In genomic region chr4:90126805-90127204, GRCh38 we compare ENCODE assay signal across 8 cellular contexts. TPM values are rescaled to one million over a fixed set of nuclear protein-coding genes. Genes with fewer than 3 reads are reported as not detected.
DNase-seq lines count a peak whose midpoint lies in the region; ATAC-seq and TF ChIP-seq lines count a peak whose summit lies in the region.

No MANE protein-coding gene starts in this region.

- CTCF ChIA-PET in CD4-positive, alpha-beta memory T cell (lab: Charles Lee; ENCODE audit: partially characterized antibody) = no interaction called here

- DNase-seq in CD4-positive, alpha-beta memory T cell = no peak
- peak; percentile 62 for DNase-seq in KG1 (lab: John Stamatoyannopoulos, UW)
- no peak for DNase-seq in naive thymus-derived CD8-positive, alpha-beta T cell
- DNase-seq in NCI-H748 (lab: John Stamatoyannopoulos, UW; ENCODE audit: unreplicated experiment) = no peak
- no peak for DNase-seq in GM10266 (ENCODE audit: extremely low spot score)

- POLR2A ChIA-PET in CD4-positive, alpha-beta memory T cell (lab: Charles Lee; ENCODE audit: partially characterized antibody) = no interaction called here
- POLR2A ChIA-PET in naive thymus-derived CD8-positive, alpha-beta T cell (lab: Charles Lee) = interaction anchor here (1.0 kb wide), 1 partner anchor 1425 kb away, joined by 3 read pairs; no protein-coding TSS in a partner anchor

- intact Hi-C loops in CD4-positive, alpha-beta memory T cell (cut with micrococcal nuclease) = no loop called here
- intact Hi-C loops in dendritic cell treated with granulocyte-macrophage colony-stimulating factor and Interleukin-4, amounts not matched to agents 40 ng/mL and 50 ng/mL, for 4 days (cut with micrococcal nuclease) = loop anchor here (2.0 to 10.0 kb wide), 4 partner anchors 26 to 168 kb away; no protein-coding TSS in a partner anchor

- peaks cover 16 to 28% (median 19%) of the 10 kb centered on the region in 4 donors for H3K4me1 Mint-ChIP-seq in CD4-positive, alpha-beta memory T cell
- peaks cover 33% of the 10 kb centered on the region for H3K4me1 Mint-ChIP-seq in dendritic cell treated with granulocyte-macrophage colony-stimulating factor and Interleukin-4, amounts not matched to agents 40 ng/mL and 50 ng/mL, for 4 days (ENCODE audit: low read depth)
- H3K4me1 Mint-ChIP-seq in naive thymus-derived CD8-positive, alpha-beta T cell = peaks cover 6 to 28% (median 23%) of the 10 kb centered on the region in 4 donors

- no peaks in the 10 kb centered on the region for H3K27me3 ChIP-seq in CD4-positive, alpha-beta memory T cell (ENCODE audit: insufficient read depth, low read length)

- no peaks in the 10 kb centered on the region for H3K9me3 Mint-ChIP-seq in CD4-positive, alpha-beta memory T cell
- no peaks in the 10 kb centered on the region for H3K9me3 Mint-ChIP-seq in dendritic cell treated with granulocyte-macrophage colony-stimulating factor and Interleukin-4, amounts not matched to agents 40 ng/mL and 50 ng/mL, for 4 days
- peaks cover 0 to 2% (median 0%) of the 10 kb centered on the region in 9 donors for H3K9me3 Mint-ChIP-seq in naive thymus-derived CD8-positive, alpha-beta T cell

- no peak for TF ChIP-seq CTCF in GM10266 (IDR thresholded peaks at IDR 0.05; ENCODE audit: control insufficient read depth, insufficient read depth, low read depth, missing control alignments)

- H3K27ac ChIP-seq in CD4-positive, alpha-beta memory T cell (ENCODE audit: low read depth, low read length) = no peak overlapping the region

- no peaks in the 10 kb centered on the region for H3K36me3 ChIP-seq in CD4-positive, alpha-beta memory T cell (ENCODE audit: insufficient read depth, low read length)

- H3K4me3 Mint-ChIP-seq in CD4-positive, alpha-beta memory T cell = peak overlapping the region; percentile 37 to 96 (median 84)
- peak overlapping the region; percentile 87 for H3K4me3 Mint-ChIP-seq in dendritic cell treated with granulocyte-macrophage colony-stimulating factor and Interleukin-4, amounts not matched to agents 40 ng/mL and 50 ng/mL, for 4 days
- peak overlapping the region; percentile 25 to 95 (median 67) for H3K4me3 Mint-ChIP-seq in naive thymus-derived CD8-positive, alpha-beta T cell

- H3K27me3 Mint-ChIP-seq in CD4-positive, alpha-beta memory T cell = peaks cover 25 to 27% of the 10 kb centered on the region in 2 donors
- H3K27me3 Mint-ChIP-seq in dendritic cell treated with granulocyte-macrophage colony-stimulating factor and Interleukin-4, amounts not matched to agents 40 ng/mL and 50 ng/mL, for 4 days = peaks cover 10% of the 10 kb centered on the region
- peaks cover 29 to 65% (median 42%) of the 10 kb centered on the region in 5 donors for H3K27me3 Mint-ChIP-seq in naive thymus-derived CD8-positive, alpha-beta T cell

- no peak for ATAC-seq in naive thymus-derived CD8-positive, alpha-beta T cell
- ATAC-seq in GM21526 (IDR thresholded peaks at IDR 0.05; ENCODE audit: low FRiP score, unreplicated experiment) = no peak
- ATAC-seq in GM18909 (IDR thresholded peaks at IDR 0.05; ENCODE audit: poor library complexity, unreplicated experiment) = no peak

- H3K36me3 Mint-ChIP-seq in CD4-positive, alpha-beta memory T cell = no peaks in the 10 kb centered on the region
- H3K36me3 Mint-ChIP-seq in dendritic cell treated with granulocyte-macrophage colony-stimulating factor and Interleukin-4, amounts not matched to agents 40 ng/mL and 50 ng/mL, for 4 days (ENCODE audit: low read depth) = peaks cover 6% of the 10 kb centered on the region
- peaks cover 0 to 9% (median 0%) of the 10 kb centered on the region in 3 donors for H3K36me3 Mint-ChIP-seq in naive thymus-derived CD8-positive, alpha-beta T cell

- H3K27ac Mint-ChIP-seq in CD4-positive, alpha-beta memory T cell = peak overlapping the region in 3 of 7 donors; percentile 24 to 86 (median 66)
- peak overlapping the region; percentile 92 for H3K27ac Mint-ChIP-seq in dendritic cell treated with granulocyte-macrophage colony-stimulating factor and Interleukin-4, amounts not matched to agents 40 ng/mL and 50 ng/mL, for 4 days
- peak overlapping the region in 1 of 10 donors; percentile 83 for H3K27ac Mint-ChIP-seq in naive thymus-derived CD8-positive, alpha-beta T cell

- peaks cover 18% of the 10 kb centered on the region for H3K4me1 ChIP-seq in CD4-positive, alpha-beta memory T cell (ENCODE audit: insufficient read depth, low read length)

- H3K4me3 ChIP-seq in CD4-positive, alpha-beta memory T cell (ENCODE audit: low read length in 2 of 2) = no peak overlapping the region

- no peaks in the 10 kb centered on the region for H3K9me3 ChIP-seq in CD4-positive, alpha-beta memory T cell (ENCODE audit: control insufficient read depth in 1 of 2, low read length in 2 of 2)

RNA-seq across cellular contexts. Expression of gene CCSER1, which starts 0.4 kb away (rescaled TPM):
- 1 to 10 TPM; 1.7 to 2.0 TPM for total RNA-seq in CD4-positive, alpha-beta memory T cell
- polyA plus RNA-seq in CD4-positive, alpha-beta memory T cell = under 1 TPM in 1 of 2 donors, not detected in 1; 0.47 TPM
- total RNA-seq in naive thymus-derived CD8-positive, alpha-beta T cell = under 1 TPM; 0.19 to 0.47 TPM
- not detected for polyA plus RNA-seq in naive thymus-derived CD8-positive, alpha-beta T cell
